Comparison of ENCODE assay signal across 1 cellular context in genomic region chr19:18282021-18282787, GRCh38.
TF ChIP-seq lines count a peak whose summit lies in the region.

No MANE protein-coding gene starts in this region.

TF ChIP-seq in HepG2, 621 proteins besides CTCF, POLR2A, EP300 and RAD21 (continued from another document and continues in another):
- no peak for TF ChIP-seq MXD3 (CRISPR knock-in tag; IDR thresholded peaks at IDR 0.05)
- no peak for TF ChIP-seq SOX13 (IDR thresholded peaks at IDR 0.05)
- no peak for TF ChIP-seq SOX13 (CRISPR knock-in tag; conservative IDR thresholded peaks at IDR 0.05 in 1 of 2, IDR thresholded peaks at IDR 0.05 in 1 of 2)
- TF ChIP-seq CHD2 (IDR thresholded peaks at IDR 0.05; ENCODE audit: low read depth, low read length) = no peak
- TF ChIP-seq FOXA1 (IDR thresholded peaks at IDR 0.05) = no peak
- TF ChIP-seq FOXA1 (CRISPR knock-in tag; IDR thresholded peaks at IDR 0.05) = no peak
- peak; percentile 13; the same call in 1 of the 2 replicates for TF ChIP-seq ZBTB7B (CRISPR knock-in tag; IDR thresholded peaks at IDR 0.05)
- no peak for TF ChIP-seq TRAFD1 (CRISPR knock-in tag; IDR thresholded peaks at IDR 0.05; ENCODE audit: borderline replicate concordance)
- TF ChIP-seq GPBP1L1 (CRISPR knock-in tag; IDR thresholded peaks at IDR 0.05) = no peak
- no peak; the same call in 1 of the 2 replicates for TF ChIP-seq HIVEP1 (CRISPR knock-in tag; IDR thresholded peaks at IDR 0.05)
- no peak for TF ChIP-seq HOXA9 (CRISPR knock-in tag; IDR thresholded peaks at IDR 0.05; ENCODE audit: borderline replicate concordance)
- TF ChIP-seq ZNF432 (CRISPR knock-in tag; IDR thresholded peaks at IDR 0.05; ENCODE audit: borderline replicate concordance) = no peak
- TF ChIP-seq FLYWCH1 (CRISPR knock-in tag; IDR thresholded peaks at IDR 0.05) = no peak
- TF ChIP-seq KLF15 (CRISPR knock-in tag; IDR thresholded peaks at IDR 0.05; ENCODE audit: borderline replicate concordance) = peak; percentile 66; the same call in 1 of the 2 replicates
- peak; percentile 6; the same call in 1 of the 2 replicates for TF ChIP-seq SALL1 (CRISPR knock-in tag; IDR thresholded peaks at IDR 0.05)
- no peak for TF ChIP-seq POGZ (CRISPR knock-in tag; IDR thresholded peaks at IDR 0.05)
- no peak for TF ChIP-seq ATF5 (CRISPR knock-in tag; IDR thresholded peaks at IDR 0.05; ENCODE audit: low read depth)
- no peak for TF ChIP-seq IRF9 (CRISPR knock-in tag; IDR thresholded peaks at IDR 0.05; ENCODE audit: borderline replicate concordance)
- TF ChIP-seq ZNF274 (CRISPR knock-in tag; IDR thresholded peaks at IDR 0.05) = no peak; the same call in 1 of the 2 replicates
- TF ChIP-seq RBM39 (IDR thresholded peaks at IDR 0.05; ENCODE audit: low read depth, low read length, poor library complexity, severe bottlenecking) = no peak
- no peak for TF ChIP-seq FOSL1 (CRISPR knock-in tag; IDR thresholded peaks at IDR 0.05; ENCODE audit: borderline replicate concordance)
- TF ChIP-seq ONECUT2 (CRISPR knock-in tag; IDR thresholded peaks at IDR 0.05) = no peak
- TF ChIP-seq FOXA3 (CRISPR knock-in tag; IDR thresholded peaks at IDR 0.05) = no peak
- TF ChIP-seq SALL2 (CRISPR knock-in tag; IDR thresholded peaks at IDR 0.05) = no peak
- TF ChIP-seq MEIS1 (CRISPR knock-in tag; IDR thresholded peaks at IDR 0.05; ENCODE audit: borderline replicate concordance) = no peak
- TF ChIP-seq EEA1 (CRISPR knock-in tag; IDR thresholded peaks at IDR 0.05; ENCODE audit: borderline replicate concordance) = peak; percentile 23; the same call in 1 of the 2 replicates
- TF ChIP-seq ZKSCAN1 (IDR thresholded peaks at IDR 0.05; ENCODE audit: low read length) = no peak
- TF ChIP-seq NCOR1 (IDR thresholded peaks at IDR 0.05; ENCODE audit: borderline replicate concordance, low read length) = no peak
- TF ChIP-seq MEF2D (CRISPR knock-in tag; IDR thresholded peaks at IDR 0.05) = peak; percentile 33; the same call in 1 of the 2 replicates
- TF ChIP-seq NR2F6 (IDR thresholded peaks at IDR 0.05) = no peak
- no peak for TF ChIP-seq NR2F6 (CRISPR knock-in tag; IDR thresholded peaks at IDR 0.05)
- TF ChIP-seq ZNF883 (CRISPR knock-in tag; IDR thresholded peaks at IDR 0.05; ENCODE audit: not compliant biosample characterization) = no peak
- peak; percentile 75 for TF ChIP-seq PATZ1 (CRISPR knock-in tag; IDR thresholded peaks at IDR 0.05)
- TF ChIP-seq ZNF18 (CRISPR knock-in tag; IDR thresholded peaks at IDR 0.05; ENCODE audit: insufficient replicate concordance) = no peak
- TF ChIP-seq MAFK (conservative IDR thresholded peaks at IDR 0.05 in 1 of 2, IDR thresholded peaks at IDR 0.05 in 1 of 2; ENCODE audit: low read length in 2 of 2) = no peak
- TF ChIP-seq DZIP1 (CRISPR knock-in tag; IDR thresholded peaks at IDR 0.05) = no peak
- TF ChIP-seq ZHX1 (CRISPR knock-in tag; IDR thresholded peaks at IDR 0.05; ENCODE audit: low read depth) = no peak
- TF ChIP-seq RFXANK (CRISPR knock-in tag; IDR thresholded peaks at IDR 0.05) = no peak
- 0 out of 2 replicates have a peak, but pooled peaks have one; percentile 87 for TF ChIP-seq TIGD3 (CRISPR knock-in tag; IDR thresholded peaks at IDR 0.05; ENCODE audit: borderline replicate concordance)
- TF ChIP-seq MED13 (CRISPR knock-in tag; IDR thresholded peaks at IDR 0.05) = no peak; the same call in 1 of the 2 replicates
- TF ChIP-seq LRRFIP1 (CRISPR knock-in tag; conservative IDR thresholded peaks at IDR 0.05) = no peak
- TF ChIP-seq ZNF768 (CRISPR knock-in tag; IDR thresholded peaks at IDR 0.05) = no peak
- no peak for TF ChIP-seq ESRRA (CRISPR knock-in tag; IDR thresholded peaks at IDR 0.05; ENCODE audit: low read depth)
- no peak; the same call in 1 of the 2 replicates for TF ChIP-seq THAP11 (CRISPR knock-in tag; IDR thresholded peaks at IDR 0.05)
- TF ChIP-seq TRIM24 (CRISPR knock-in tag; IDR thresholded peaks at IDR 0.05) = no peak
- TF ChIP-seq ZBTB42 (CRISPR knock-in tag; IDR thresholded peaks at IDR 0.05) = peak; percentile 49; the same call in 1 of the 2 replicates
